ENCODE assay signal across 19 cellular contexts in genomic region chr15:92653366-92653765, GRCh38. TPM values are rescaled to one million over a fixed set of nuclear protein-coding genes. Genes with fewer than 3 reads are reported as not detected.
DNase-seq lines count a peak whose midpoint lies in the region; ATAC-seq, FAIRE-seq and TF ChIP-seq lines count a peak whose summit lies in the region.
"Had no signal": no experiment of that assay in that cellular context is flagged by ENCODE, and none has a peak within 500 bp of the region (broad histone marks: within the 10 kb centered on the region; RNA-seq: fewer than 3 reads in every experiment).

No MANE protein-coding gene starts in this region.

- SMC1A ChIA-PET in GM12878 (lab: Charles Lee; ENCODE audit: uncharacterized antibody, unreplicated experiment) = interaction anchor here (1.2 to 3.4 kb wide), 5 partner anchors 11 to 61 kb away, joined by 3 to 15 read pairs (median 4); no protein-coding TSS in a partner anchor

- POLR2A ChIA-PET in GM12878 (lab: Charles Lee) = interaction anchor here (0.7 to 5.6 kb wide), 2 partner anchors 9 to 11 kb away, joined by 3 to 25 read pairs; no protein-coding TSS in a partner anchor

- no TSS peak for BruUV-seq in GM12878 (replicated peaks; lab: Mats Ljungman, UMichigan)

- no peak overlapping the region for H3K9ac ChIP-seq in MM.1S (ENCODE audit: low read length)
- H3K9ac ChIP-seq in GM12878 (ENCODE audit: control insufficient read depth, insufficient read depth, low read length) = no peak overlapping the region

- H3K9me2 ChIP-seq in MM.1S (replicated peaks; ENCODE audit: insufficient read depth, low read length) = no peaks in the 10 kb centered on the region

- H3K27me3 ChIP-seq in MM.1S (replicated peaks; ENCODE audit: insufficient read depth, low read length) (no peaks in the 10 kb centered on the region), GM12878 (replicated peaks in 1 of 2; ENCODE audit: control insufficient read depth in 2 of 2, insufficient read depth in 2 of 2, low read length in 1 of 2) (no peaks in the 10 kb centered on the region), lower lobe of right lung (ENCODE audit: low read depth) (no peaks in the 10 kb centered on the region), stomach (peaks cover 0 to 12% (median 8%) of the 10 kb centered on the region in 3 donors)
- H3K27me3 ChIP-seq: adrenal gland, cardiac muscle cell, tibial artery had no signal

- H4K20me1 ChIP-seq in MM.1S (ENCODE audit: insufficient read depth, low read length) (no peaks in the 10 kb centered on the region), GM12878 (ENCODE audit: control insufficient read depth, insufficient read depth) (no peaks in the 10 kb centered on the region)

- H3K79me2 ChIP-seq in MM.1S (ENCODE audit: low read length) (peaks cover 69% of the 10 kb centered on the region), GM12878 (ENCODE audit: control insufficient read depth, insufficient read depth, low read length) (peaks cover 56% of the 10 kb centered on the region)

- ATAC-seq in GM12878 (no peak), lower lobe of right lung (no peak)
- ATAC-seq: activated CD8-positive, alpha-beta memory T cell treated with anti-CD3 and anti-CD28 coated beads, Interleukin-2, amount 10 ng/mL, durations not matched to agents 7 days and 5 days; SK-N-SH treated with all-trans-retinoic acid at 6 μM for 48 hours had no signal

- H3K9me3 ChIP-seq in MM.1S (replicated peaks; ENCODE audit: insufficient read depth, low read length) = no peaks in the 10 kb centered on the region
- H3K9me3 ChIP-seq in GM12878 (replicated peaks; ENCODE audit: control insufficient read depth, insufficient read depth, low read length) = peaks cover 6% of the 10 kb centered on the region; the same call in 2 of the 3 replicates
- H3K9me3 ChIP-seq in lower lobe of right lung = no peaks in the 10 kb centered on the region
- no peaks in the 10 kb centered on the region for H3K9me3 ChIP-seq in stomach
- H3K9me3 ChIP-seq: adrenal gland, heart left ventricle, tibial artery had no signal

- no peak for DNase-seq in MM.1S
- no peak for DNase-seq in GM12878 (ENCODE audit: low read depth, low spot score)
- DNase-seq in lower lobe of right lung = no peak
- no peak for DNase-seq in stomach
- DNase-seq in stimulated activated CD4-positive, alpha-beta T cell treated with anti-CD3 and anti-CD28 coated beads, Interleukin-15, amount 100 ng/mL, for 24 hours = no peak
- no peak for DNase-seq in mucosa of gallbladder (ENCODE audit: low spot score)
- DNase-seq in medulla oblongata (ENCODE audit: extremely low spot score) = no peak
- DNase-seq: activated CD4-positive, alpha-beta T cell treated with anti-CD3 and anti-CD28 coated beads for 1 hour; activated CD8-positive, alpha-beta memory T cell treated with anti-CD3 and anti-CD28 coated beads, Interleukin-2, amount 10 ng/mL, durations not matched to agents 7 days and 5 days; activated effector memory CD4-positive, alpha-beta T cell treated with Interleukin-2 at 50 U/mL for 16 hours; heart left ventricle; immature natural killer cell; NK-92 treated with Interleukin-12 subunit alpha and Interleukin-12 subunit beta, amount 100 ng/mL, for 24 hours; T1000; tibial artery had no signal

- TF ChIP-seq EP300 in GM12878 (IDR thresholded peaks at IDR 0.05; ENCODE audit: borderline replicate concordance in 1 of 2, control insufficient read depth in 1 of 2, low read depth in 2 of 2, low read length in 2 of 2) (no peak), stomach (IDR thresholded peaks at IDR 0.05) (no peak)

- H3K4me1 ChIP-seq in MM.1S (ENCODE audit: low read length) = peaks cover 18% of the 10 kb centered on the region; the same call in 1 of the 2 replicates
- H3K4me1 ChIP-seq in GM12878 (ENCODE audit: control insufficient read depth, insufficient read depth, low read length) = peaks cover 4% of the 10 kb centered on the region; the same call in 1 of the 2 replicates
- H3K4me1 ChIP-seq in lower lobe of right lung = peaks cover 14% of the 10 kb centered on the region
- H3K4me1 ChIP-seq in stomach = peaks cover 30 to 82% (median 60%) of the 10 kb centered on the region in 4 donors
- H3K4me1 ChIP-seq: adrenal gland had no signal

- FAIRE-seq in GM12878 (lab: Jason Lieb, UNC) = no peak

- H2AFZ ChIP-seq in MM.1S (ENCODE audit: low read length) (no peak overlapping the region), GM12878 (ENCODE audit: control insufficient read depth, low read depth, low read length) (no peak overlapping the region)

- RAD21 ChIA-PET in GM12878 (lab: Charles Lee; ENCODE audit: unreplicated experiment) = interaction anchor here (0.6 to 2.5 kb wide), 8 partner anchors 11 to 61 kb away, joined by 3 to 11 read pairs (median 4); no protein-coding TSS in a partner anchor

- H3F3A ChIP-seq in MM.1S (ENCODE audit: insufficient read depth, low read length) = peaks cover 7% of the 10 kb centered on the region; the same call in 1 of the 2 replicates

- TF ChIP-seq POLR2A in GM12878 (IDR thresholded peaks at IDR 0.05; ENCODE audit: low read depth, low read length) (no peak), stomach (IDR thresholded peaks at IDR 0.05) (no peak)

- TF ChIP-seq RAD21 in GM12878 (IDR thresholded peaks at IDR 0.05; ENCODE audit: insufficient read depth, low read depth, low read length) = no peak

- H3K27ac ChIP-seq in MM.1S (ENCODE audit: low read length) (no peak overlapping the region), GM12878 (ENCODE audit: control insufficient read depth, insufficient read depth) (no peak overlapping the region), lower lobe of right lung (peak overlapping the region; percentile 51), stomach (peak overlapping the region; percentile 84 to 95 (median 89))
- H3K27ac ChIP-seq: adrenal gland, cardiac muscle cell, tibial artery had no signal

- H3K36me3 ChIP-seq in MM.1S (replicated peaks; ENCODE audit: insufficient read depth, low read length) = 0 out of 2 replicates have a peak, but pooled peaks cover 9% of the 10 kb centered on the region
- H3K36me3 ChIP-seq in GM12878 (ENCODE audit: control insufficient read depth in 2 of 2, insufficient read depth in 2 of 2, low read length in 1 of 2) = no peaks in the 10 kb centered on the region; a peak in 1 of 4 replicates
- no peaks in the 10 kb centered on the region for H3K36me3 ChIP-seq in lower lobe of right lung
- H3K36me3 ChIP-seq in stomach = peaks cover 0 to 6% (median 0%) of the 10 kb centered on the region in 4 donors
- H3K36me3 ChIP-seq: adrenal gland, cardiac muscle cell, heart left ventricle, tibial artery had no signal

- H3K4me3 ChIP-seq in MM.1S (ENCODE audit: low read length) (no peak overlapping the region), GM12878 (peak overlapping the region; percentile 65; the same call in 1 of the 2 replicates), lower lobe of right lung (peak overlapping the region; percentile 61), stomach (peak overlapping the region; percentile 14 to 69 (median 67))
- H3K4me3 ChIP-seq: adrenal gland, cardiac muscle cell, lung, tibial artery had no signal

- H3K4me2 ChIP-seq in MM.1S (ENCODE audit: low read depth, low read length) (peak overlapping the region; percentile 75; the same call in 1 of the 2 replicates), GM12878 (ENCODE audit: control insufficient read depth, insufficient read depth) (peak overlapping the region; percentile 60)

- 80% methylated on average over 5 of the region's 5 CpGs for WGBS in GM12878 (ENCODE audit: insufficient coverage, insufficient replicate concordance, low lambda C conversion rate, missing lambda C conversion rate)
- WGBS in stomach, 5 donors = 60 to 86% (median 63%) methylated on average over 5 of the region's 5 CpGs

- TF ChIP-seq CTCF in MM.1S (IDR thresholded peaks at IDR 0.05; ENCODE audit: low read length) (no peak), GM12878 (IDR thresholded peaks at IDR 0.05 in 2 of 3, conservative IDR thresholded peaks at IDR 0.05 in 1 of 3; ENCODE audit: control insufficient read depth in 2 of 3, extremely low read depth in 1 of 3, insufficient read depth in 1 of 3, low read depth in 3 of 3, low read length in 3 of 3) (no peak), lower lobe of right lung (IDR thresholded peaks at IDR 0.05) (no peak), stomach (IDR thresholded peaks at IDR 0.05) (no peak)

- in situ Hi-C loops in GM12878 (cut with MboI) = loop anchor here (10.0 kb wide), 1 partner anchor 261 kb away; no protein-coding TSS in a partner anchor

- CTCF ChIA-PET in GM12878 (lab: Yijun Ruan, JAX) = interaction anchor here (1.0 to 1.7 kb wide), 6 partner anchors 8 to 62 kb away, joined by 3 to 7 read pairs (median 4); no protein-coding TSS in a partner anchor

- intact Hi-C loops in GM12878 (cut with micrococcal nuclease; ENCODE audit: unreplicated experiment) (no loop called here), lower lobe of right lung (cut with DNase I) (no loop called here), stomach (cut with DNase I; ENCODE audit: low total_unique reads) (no loop called here)

TF ChIP-seq in GM12878, 131 proteins besides CTCF, POLR2A, EP300 and RAD21 (continues in another document):
- no peak for TF ChIP-seq SIX5 (IDR thresholded peaks at IDR 0.05; ENCODE audit: low read depth, low read length, severe bottlenecking)

RNA-seq across cellular contexts. Expression of gene FAM174B, which starts 2.2 kb away (rescaled TPM):
- 19.8 and 20.0 TPM in 2 replicates for total RNA-seq in GM12878 (2013; cell fraction: nucleolus; rRNA removed)
- 3.0 and 4.1 TPM in 2 replicates for total RNA-seq in GM12878 (2014; rRNA removed)
- total RNA-seq in GM12878 (2014; rRNA removed; fragmentation: Illumina TruSeq; extraction: Trizol) = 2.8 and 3.9 TPM in 2 replicates
- total RNA-seq in GM12878 (2021) = 8.0 and 10.7 TPM in 2 replicates
- 11.6 TPM for polyA plus RNA-seq in GM12878 (2011; ENCODE audit: low read depth)
- 12.1 and 15.9 TPM in 2 replicates for polyA plus RNA-seq in GM12878 (2011; rRNA removed)
- polyA plus RNA-seq in GM12878 (2011; cell fraction: cytosol; rRNA removed) = 12.6 and 20.8 TPM in 2 replicates
- 5.0 and 7.8 TPM in 2 replicates for polyA plus RNA-seq in GM12878 (2011; cell fraction: nucleus; rRNA removed)
- polyA plus RNA-seq in GM12878 (2012) = 27.8 and 39.8 TPM in 2 replicates
- 6.6 and 7.0 TPM in 2 replicates for polyA plus RNA-seq in GM12878 (2014; fragmentation: Illumina TruSeq; extraction: Trizol)
- 1 to 10 TPM in 1 of 2 experiments, under 1 TPM in 1; 0.71 to 2.4 TPM for polyA plus RNA-seq in GM12878 (2014; fragmentation: Nextera tagmentation; extraction: Ambion mirVana)
- polyA plus RNA-seq in GM12878 (2014; rRNA removed) = 4.3 and 5.3 TPM in 2 replicates
- polyA plus RNA-seq in GM12878 (2016; fragmentation: Nextera tagmentation; extraction: Ambion mirVana) = 1 to 10 TPM; 4.1 to 6.5 TPM
- 20.9 and 22.8 TPM in 2 replicates for polyA minus RNA-seq in GM12878 (2011; rRNA and poly(A)+ RNA removed)
- polyA minus RNA-seq in GM12878 (2011; cell fraction: cytosol; rRNA and poly(A)+ RNA removed) = 5.3 and 10.3 TPM in 2 replicates
- 7.4 and 21.9 TPM in 2 replicates for polyA minus RNA-seq in GM12878 (2011; cell fraction: nucleus; rRNA and poly(A)+ RNA removed)
- total RNA-seq in lower lobe of right lung = 57.7 TPM
- 10 to 100 TPM; 14.6 to 54.0 (median 36.2) TPM for total RNA-seq in stomach
- polyA plus RNA-seq in stomach = 10 to 100 TPM; 21.7 to 30.3 (median 22.7) TPM
- total RNA-seq in mucosa of gallbladder = 34.4 TPM

Comparison
In these comparisons a context has a peak if more than half of its experiments do, and no peak if none do; other contexts are left out.
1. H3K27ac ChIP-seq: peak in lower lobe of right lung (single experiment) and stomach (5 of 5); none in MM.1S (single experiment) and GM12878 (single experiment).